In the genomic region with DNA sequence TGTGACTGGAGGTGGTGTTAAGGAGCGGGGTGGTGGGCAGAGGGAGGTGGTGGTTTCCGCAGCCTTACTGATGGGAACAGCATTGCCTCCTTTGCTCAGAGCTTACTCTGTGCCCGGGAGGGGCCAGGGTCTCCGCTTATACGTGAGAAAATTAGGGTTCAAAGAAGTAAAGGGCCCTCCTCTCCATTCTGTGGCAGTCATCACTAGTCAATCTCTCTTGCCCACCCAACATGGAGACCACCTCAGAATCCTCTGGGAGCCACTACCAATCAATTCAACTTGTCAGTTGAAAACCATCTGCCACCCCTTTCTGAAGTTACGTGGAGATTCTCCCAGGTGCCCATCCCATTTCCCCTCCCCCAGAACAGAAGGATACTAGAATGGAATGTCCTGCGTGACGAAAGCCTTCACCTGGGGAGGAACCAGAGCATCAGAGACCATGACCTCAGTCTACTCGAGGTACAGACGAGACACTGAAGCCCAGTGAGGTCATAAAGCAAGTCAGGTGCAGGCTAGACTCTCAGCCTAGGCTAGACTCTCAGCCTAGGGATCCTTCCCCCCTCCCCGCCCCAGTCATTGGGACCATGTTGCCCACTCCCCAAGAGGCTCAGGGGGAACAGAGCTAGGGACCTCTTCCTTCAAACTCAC, we compare ENCODE assay signal across 1 cellular context.
TF ChIP-seq lines count a peak whose summit lies in the region.

No MANE protein-coding gene starts in this region.

TF ChIP-seq in HCT116, 20 proteins besides CTCF, POLR2A, EP300 and RAD21:
- TF ChIP-seq EZH2 (IDR thresholded peaks at IDR 0.05) (no peak), FOSL1 (IDR thresholded peaks at IDR 0.05; ENCODE audit: low read depth) (no peak), EZH2phosphoT487 (IDR thresholded peaks at IDR 0.05; ENCODE audit: borderline replicate concordance) (no peak), SIN3A (IDR thresholded peaks at IDR 0.05; ENCODE audit: low read depth) (no peak), ELF1 (IDR thresholded peaks at IDR 0.05; ENCODE audit: borderline replicate concordance, low read depth) (no peak)
